Comparison of ENCODE assay signal across 18 cellular contexts in genomic region chr2:60526623-60527022, GRCh38.
"Had no signal": no experiment of that assay in that cellular context is flagged by ENCODE, and none has a peak within 500 bp of the region (broad histone marks: within the 10 kb centered on the region; RNA-seq: fewer than 3 reads in every experiment).

No MANE protein-coding gene starts in this region.

- H3K4me3 ChIP-seq: colonic mucosa, lower lobe of right lung, right atrium auricular region, skin epidermis, tibial artery, vagina had no signal

- H3K9me3 ChIP-seq: colonic mucosa, lower lobe of right lung, right atrium auricular region, tibial artery, vagina had no signal

- H3K27me3 ChIP-seq: colonic mucosa, right atrium auricular region, vagina had no signal

- DNase-seq: activated CD4-positive, alpha-beta T cell treated with anti-CD3 and anti-CD28 coated beads for 48 hours; activated CD8-positive, alpha-beta memory T cell treated with anti-CD3 and anti-CD28 coated beads for 24 hours; activated naive CD4-positive, alpha-beta T cell treated with anti-CD3 and anti-CD28 coated beads, Interleukin-2, amount 10 ng/mL, durations not matched to agents 7 days and 5 days; activated T-cell treated with anti-CD3 and anti-CD28 coated beads for 4 hours; caudate nucleus; colonic mucosa; endodermal cell; glutamatergic neuron; lower lobe of right lung; midbrain; nucleus accumbens; T1000; tibial artery had no signal

- H3K27ac ChIP-seq: colonic mucosa, lower lobe of right lung, right atrium auricular region, tibial artery, vagina, VCaP had no signal

- ATAC-seq: activated T-helper 17 cell treated with anti-CD3 and anti-CD28 coated beads, Interleukin-2, amount 50 U/mL, for 72 hours; lower lobe of right lung had no signal

- H3K36me3 ChIP-seq: colonic mucosa, lower lobe of right lung, right atrium auricular region, tibial artery, vagina had no signal
